25 cellular contexts compared by ENCODE assay signal in the genomic region with DNA sequence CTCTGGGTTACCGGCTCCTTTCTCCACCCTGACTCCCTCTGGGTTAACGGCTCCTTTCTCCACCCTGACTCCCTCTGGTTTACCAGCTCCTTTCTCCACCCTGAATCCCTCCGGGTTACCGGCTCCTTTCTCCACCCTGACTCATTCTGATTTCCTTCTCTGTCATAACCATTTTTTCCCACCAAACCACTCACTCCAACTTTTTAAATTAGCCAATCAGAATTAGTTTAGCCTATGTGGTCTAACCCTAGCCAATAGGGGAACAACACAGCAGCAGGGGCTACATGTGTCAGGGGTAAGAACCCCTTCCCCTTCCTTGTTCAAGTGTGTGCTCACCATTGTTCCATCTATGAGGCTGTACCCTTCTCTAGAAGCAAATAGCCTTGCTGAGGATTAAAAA.
"Had no signal": no experiment of that assay in that cellular context is flagged by ENCODE, and none has a peak within 500 bp of the region (broad histone marks: within the 10 kb centered on the region; RNA-seq: fewer than 3 reads in every experiment).

No MANE protein-coding gene starts in this region.

- H2AFZ ChIP-seq: parathyroid adenoma had no signal

- H3K36me3 Mint-ChIP-seq: natural killer cell; stimulated activated effector memory CD8-positive, alpha-beta T cell treated with anti-CD3 and anti-CD28 coated beads, Interleukin-12 subunit alpha, Interleukin-12 subunit beta, amount 100 ng/mL, for 72 hours had no signal

- H3K79me2 ChIP-seq: parathyroid adenoma had no signal

- H3K27me3 ChIP-seq: heart left ventricle, right lobe of liver, thyroid gland, upper lobe of left lung, uterus had no signal

- H3K9ac ChIP-seq: parathyroid adenoma had no signal

- H3K27ac Mint-ChIP-seq: natural killer cell; stimulated activated effector memory CD8-positive, alpha-beta T cell treated with anti-CD3 and anti-CD28 coated beads, Interleukin-12 subunit alpha, Interleukin-12 subunit beta, amount 100 ng/mL, for 72 hours had no signal

- DNase-seq: dermis blood vessel endothelial cell; effector CD4-positive, alpha-beta T cell; heart left ventricle; hippocampal formation; islet precursor cell; mammary epithelial cell; mucosa of descending colon; natural killer cell; occipital lobe; psoas muscle; retina; right lobe of liver; stimulated activated CD4-positive, alpha-beta T cell treated with anti-CD3 and anti-CD28 coated beads, Interleukin-4, amount 100 ng/mL, for 1 hour; stimulated activated CD8-positive, alpha-beta memory T cell treated with anti-CD3 and anti-CD28 coated beads, Interleukin-4, amount 100 ng/mL, for 48 hours; stimulated activated naive CD8-positive, alpha-beta T cell treated with anti-CD3 and anti-CD28 coated beads, Interleukin-15, Interleukin-2, amounts not matched to agents 100 U/mL and 50 U/mL, for 24 hours; thyroid gland; upper lobe of left lung; uterus had no signal

- FAIRE-seq: colon, frontal cortex had no signal

- H3K4me3 Mint-ChIP-seq: natural killer cell; stimulated activated effector memory CD8-positive, alpha-beta T cell treated with anti-CD3 and anti-CD28 coated beads, Interleukin-12 subunit alpha, Interleukin-12 subunit beta, amount 100 ng/mL, for 72 hours had no signal

- H3K36me3 ChIP-seq: heart left ventricle, right lobe of liver, suprapubic skin, thyroid gland, upper lobe of left lung, uterus had no signal

- H3K4me3 ChIP-seq: heart left ventricle, mucosa of descending colon, psoas muscle, right lobe of liver, suprapubic skin, thyroid gland, upper lobe of left lung, uterus had no signal

- H3K27ac ChIP-seq: heart left ventricle, parathyroid adenoma, psoas muscle, right lobe of liver, suprapubic skin, thyroid gland, upper lobe of left lung, uterus had no signal

- ATAC-seq: esophagus mucosa; heart left ventricle; left lobe of liver; mucosa of descending colon; natural killer cell; psoas muscle; right lobe of liver; stimulated activated effector memory CD8-positive, alpha-beta T cell treated with anti-CD3 and anti-CD28 coated beads, Interleukin-12 subunit alpha, Interleukin-12 subunit beta, amount 100 ng/mL, for 72 hours; stimulated activated naive CD8-positive, alpha-beta T cell treated with anti-CD3 and anti-CD28 coated beads, Interleukin-15, Interleukin-2, amounts not matched to agents 100 U/mL and 50 U/mL, for 24 hours had no signal

- H3K4me1 ChIP-seq: heart left ventricle, parathyroid adenoma, psoas muscle, right lobe of liver, suprapubic skin, thyroid gland, upper lobe of left lung, uterus had no signal

- H3K9me3 ChIP-seq: psoas muscle, right lobe of liver, suprapubic skin, thyroid gland, uterus had no signal

- H3K4me1 Mint-ChIP-seq: natural killer cell; stimulated activated effector memory CD8-positive, alpha-beta T cell treated with anti-CD3 and anti-CD28 coated beads, Interleukin-12 subunit alpha, Interleukin-12 subunit beta, amount 100 ng/mL, for 72 hours had no signal
